In the genomic region with DNA sequence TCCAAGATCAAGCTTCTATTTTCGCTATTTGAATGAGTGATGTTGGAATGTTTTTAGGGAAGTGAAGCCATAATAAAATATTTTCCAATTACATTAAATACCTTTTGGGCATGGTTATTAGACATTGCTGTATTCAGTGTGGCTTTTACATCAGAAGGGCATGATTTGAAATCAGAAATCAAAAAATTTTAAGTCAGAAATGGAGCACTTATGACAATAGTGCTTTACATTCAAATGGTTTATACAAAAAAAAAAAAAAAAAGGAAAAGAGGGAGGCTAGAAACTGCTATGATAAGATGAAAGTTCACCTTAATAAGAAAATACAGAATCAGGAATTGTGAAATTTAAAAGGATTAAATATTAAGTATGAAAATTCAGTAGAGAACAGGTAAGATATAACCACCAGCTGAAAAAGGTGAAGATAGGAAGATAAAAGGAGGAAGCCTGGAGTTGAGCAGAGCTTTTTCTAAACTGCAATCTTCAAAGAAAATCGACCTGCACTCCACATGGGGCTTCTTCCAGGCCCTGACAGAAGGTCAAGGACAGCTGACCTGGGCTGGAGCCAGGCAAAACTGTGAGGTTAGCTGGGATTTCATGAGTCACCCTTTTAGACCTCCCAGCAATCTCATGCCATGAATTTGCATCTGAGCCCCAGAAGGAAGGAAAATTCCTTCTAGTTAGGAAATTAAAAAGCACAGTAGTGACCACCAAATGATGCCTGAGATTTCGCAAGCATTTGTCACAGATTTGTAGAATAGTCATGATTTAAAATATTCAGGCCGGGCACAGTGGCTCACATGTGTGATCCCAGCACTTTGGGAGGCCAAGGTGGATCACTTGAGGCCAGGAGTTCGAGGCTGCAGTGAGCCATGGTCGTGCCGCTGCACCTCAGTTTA, we compare ENCODE assay signal across 13 cellular contexts. TPM values are rescaled to one million over a fixed set of nuclear protein-coding genes. Genes with fewer than 3 reads are reported as not detected.
DNase-seq lines count a peak whose midpoint lies in the region; ATAC-seq and TF ChIP-seq lines count a peak whose summit lies in the region.
"Had no signal": no experiment of that assay in that cellular context is flagged by ENCODE, and none has a peak within 500 bp of the region (broad histone marks: within the 10 kb centered on the region; RNA-seq: fewer than 3 reads in every experiment).

No MANE protein-coding gene starts in this region.

- DNase-seq in ELR (ENCODE audit: low read depth): peak; percentile 63
- peak; percentile 97 for DNase-seq in RPMI7951 (ENCODE audit: low read depth)
- peak; percentile 26 for DNase-seq in fibroblast of the conjunctiva (ENCODE audit: low read depth)
- DNase-seq in omental fat pad (ENCODE audit: low spot score): no peak
- no peak for DNase-seq in activated T-cell treated with anti-CD3 and anti-CD28 coated beads, Interleukin-2, amount 50 U/mL, for 48 hours
- DNase-seq in NK-92 (lab: John Stamatoyannopoulos, UW; ENCODE audit: unreplicated experiment): no peak
- no peak for DNase-seq in GOT3 (lab: John Stamatoyannopoulos, UW)
- DNase-seq in SKM-1 (lab: John Stamatoyannopoulos, UW; ENCODE audit: unreplicated experiment): no peak
- DNase-seq: activated CD4-positive, alpha-beta T cell treated with anti-CD3 and anti-CD28 coated beads, Interleukin-2, amount 10 ng/mL, durations not matched to agents 7 days and 5 days; activated naive CD4-positive, alpha-beta T cell treated with anti-CD3 and anti-CD28 coated beads, Interleukin-2, amount 10 ng/mL, durations not matched to agents 7 days and 5 days; NCI-H2171 treated with DMSO at 0.1 percent for 48 hours; SK-N-SH had no signal

- ATAC-seq in omental fat pad (ENCODE audit: low FRiP score): peak; percentile 85

- TF ChIP-seq CTCF in omental fat pad (IDR thresholded peaks at IDR 0.05): no peak

RNA-seq across cellular contexts. Expression of gene BMP4, which starts 23.4 kb away (rescaled TPM):
- 76.8 and 77.1 TPM in 2 replicates for total RNA-seq in RPMI7951 (2014; rRNA removed; shearing (Covaris generic))
- 10 to 100 TPM; 13.7 to 33.4 (median 20.0) TPM for total RNA-seq in omental fat pad
- total RNA-seq: mononuclear cell had no signal

Comparison
In these comparisons a context has a peak if more than half of its experiments do, and no peak if none do; other contexts are left out.
1. DNase-seq: peak in ELR (single experiment), RPMI7951 (single experiment) and fibroblast of the conjunctiva (single experiment); none in omental fat pad (single experiment), activated T-cell treated with anti-CD3 and anti-CD28 coated beads, Interleukin-2, amount 50 U/mL, for 48 hours (0 of 2), NK-92 (single experiment), GOT3 (single experiment) and SKM-1 (single experiment).